Comparison of ENCODE assay signal across 8 cellular contexts in the genomic region with DNA sequence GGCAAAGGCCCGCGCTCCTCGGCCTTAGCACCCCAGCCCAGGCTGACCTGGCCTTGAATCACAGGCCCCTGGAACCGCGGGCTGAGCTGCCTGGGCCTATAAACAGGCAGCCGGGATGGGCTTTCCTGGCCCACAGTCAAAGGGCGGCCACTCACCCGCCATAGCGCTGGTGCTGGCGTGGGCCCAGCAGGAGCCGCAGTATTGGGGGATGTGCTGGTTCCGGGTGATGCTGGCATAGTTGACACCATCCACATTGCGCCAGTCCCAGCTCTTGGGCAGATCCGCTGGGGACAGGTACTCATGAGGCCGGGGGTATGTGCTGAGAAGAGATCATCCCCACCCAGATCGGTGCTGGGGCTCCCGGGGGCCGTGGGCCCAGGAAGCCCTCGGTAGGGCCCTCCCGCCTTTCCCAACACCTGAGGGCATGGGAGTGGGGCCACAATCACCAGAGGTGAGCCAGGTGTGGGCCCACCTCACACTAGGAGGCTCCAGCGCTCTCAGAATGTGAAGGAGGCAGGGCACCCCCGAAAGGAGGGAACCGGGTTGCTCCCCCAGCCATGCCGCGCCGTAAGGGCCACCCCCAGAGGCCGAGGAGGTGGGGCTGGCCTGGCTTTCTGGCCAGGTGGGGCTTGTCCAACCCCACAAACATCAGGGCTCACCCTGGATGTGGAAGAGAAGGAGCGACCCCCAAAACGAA. TPM values are rescaled to one million over a fixed set of nuclear protein-coding genes. Genes with fewer than 3 reads are reported as not detected.
DNase-seq lines count a peak whose midpoint lies in the region; ATAC-seq and TF ChIP-seq lines count a peak whose summit lies in the region.

No MANE protein-coding gene starts in this region.

- peak overlapping the region; percentile 92 for H3K9ac ChIP-seq in IMR-90 (ENCODE audit: low read depth, low read length)

- peak overlapping the region; percentile 83 for H4K5ac ChIP-seq in IMR-90 (ENCODE audit: low read depth, low read length)

- no peak for TF ChIP-seq RAD21 in IMR-90 (IDR thresholded peaks at IDR 0.05; ENCODE audit: low read length)

- ATAC-seq in IMR-90 (ENCODE audit: low read depth) (peak; percentile 8; the same call in 1 of the 2 replicates), memory B cell (ENCODE audit: low read depth) (no peak), aorta (ENCODE audit: low FRiP score) (peak; percentile 19)

- dilution Hi-C loops in IMR-90 (cut with HindIII; ENCODE audit: low sequenced_read_pairs, unreplicated experiment) = no loop called here

- H3K27ac Mint-ChIP-seq in memory B cell = peak overlapping the region; percentile 96

- peaks cover 10 to 35% of the 10 kb centered on the region in 2 experiments; a peak in 3 of 4 replicates for H3K79me1 ChIP-seq in IMR-90 (ENCODE audit: low read depth in 1 of 2, low read length in 2 of 2)

- no peaks in the 10 kb centered on the region; the same call in 1 of the 2 replicates for H4K20me1 ChIP-seq in IMR-90 (ENCODE audit: insufficient read depth, low read length)

- H3K4me1 ChIP-seq in IMR-90 (ENCODE audit: control insufficient read depth, insufficient read depth, low read length) (peaks cover 18% of the 10 kb centered on the region), aorta (ENCODE audit: control insufficient read depth in 1 of 2, insufficient read depth in 2 of 2, low read length in 2 of 2) (no peaks in the 10 kb centered on the region)

- peaks cover 52% of the 10 kb centered on the region for H3K4me1 Mint-ChIP-seq in memory B cell

- peak overlapping the region; percentile 85 for H2AK9ac ChIP-seq in IMR-90 (replicated peaks; ENCODE audit: low read depth, low read length, poor library complexity)

- H2AFZ ChIP-seq in IMR-90 (replicated peaks; ENCODE audit: low read length, poor library complexity) = peak overlapping the region; percentile 94

- no peak overlapping the region; the same call in 1 of the 2 replicates for H2BK20ac ChIP-seq in IMR-90 (ENCODE audit: low read depth, low read length)

- peak overlapping the region; percentile 76 for H3K14ac ChIP-seq in IMR-90 (replicated peaks; ENCODE audit: low read depth, low read length)

- in situ Hi-C loops in IMR-90 (cut with MboI; ENCODE audit: low sequenced_read_pairs) = no loop called here

- no TSS peak for BruUV-seq in IMR-90 (replicated peaks; lab: Mats Ljungman, UMichigan)

- H3K9me1 ChIP-seq in IMR-90 (ENCODE audit: insufficient read depth, low read length) = peaks cover 15% of the 10 kb centered on the region; the same call in 1 of the 2 replicates

- intact Hi-C loops in IMR-90 (cut with micrococcal nuclease) = no loop called here
- intact Hi-C loops in aorta (cut with DNase I) = no loop called here

- H3K27ac ChIP-seq in IMR-90 (ENCODE audit: insufficient read depth, low read length) = peak overlapping the region; percentile 33; the same call in 1 of the 2 replicates
- peak overlapping the region; percentile 60 to 62 for H3K27ac ChIP-seq in aorta (ENCODE audit: low read depth in 1 of 2, low read length in 2 of 2)

- peak overlapping the region; percentile 86 for H2AK5ac ChIP-seq in IMR-90 (ENCODE audit: low read depth, low read length)

- H3K36me3 Mint-ChIP-seq in memory B cell = peaks cover 27% of the 10 kb centered on the region

- no peak overlapping the region for H3K56ac ChIP-seq in IMR-90 (ENCODE audit: extremely low read depth, insufficient read depth, low read length)

- peak overlapping the region; percentile 89 for H3K4me2 ChIP-seq in IMR-90 (ENCODE audit: low read depth, low read length)

- H3K9me3 Mint-ChIP-seq in memory B cell = no peaks in the 10 kb centered on the region

- H3K36me3 ChIP-seq in IMR-90 (ENCODE audit: control insufficient read depth, insufficient read depth, low read length) (peaks cover 5% of the 10 kb centered on the region), aorta (ENCODE audit: control insufficient read depth in 1 of 2, insufficient read depth in 2 of 2, low read length in 1 of 2) (no peaks in the 10 kb centered on the region)

- H2BK120ac ChIP-seq in IMR-90 (ENCODE audit: low read depth, low read length) = peak overlapping the region; percentile 46

- H2BK15ac ChIP-seq in IMR-90 (ENCODE audit: low read depth, low read length) = no peak overlapping the region

- H3K27me3 ChIP-seq in IMR-90 (ENCODE audit: control insufficient read depth, insufficient read depth, low read length) (no peaks in the 10 kb centered on the region), aorta (ENCODE audit: control insufficient read depth in 1 of 2, insufficient read depth in 2 of 2, low read length in 1 of 2) (no peaks in the 10 kb centered on the region)

- H4K8ac ChIP-seq in IMR-90 (ENCODE audit: low read depth in 2 of 2, low read length in 2 of 2) = peak overlapping the region; percentile 86 to 99

- CTCF ChIA-PET in IMR-90 (lab: Yijun Ruan, JAX) = no interaction called here

- 83% methylated on average over 8 of the region's 29 CpGs; no CpG with 5 or more reads in 1 of the 2 experiments for WGBS in IMR-90 (ENCODE audit: extremely low coverage in 2 of 2, insufficient read length in 1 of 2), 2 experiments
- WGBS in aorta, 2 donors = 26 to 28% methylated on average over 29 of the region's 29 CpGs

- TF ChIP-seq CTCF in IMR-90 (conservative IDR thresholded peaks at IDR 0.05; ENCODE audit: low read depth, low read length) = no peak
- TF ChIP-seq CTCF in choroid plexus epithelial cell (conservative IDR thresholded peaks at IDR 0.05; ENCODE audit: low read depth, low read length) = no peak

- peak; percentile 66 for DNase-seq in AG20443 (ENCODE audit: low spot score)
- DNase-seq in IMR-90 = no peak
- DNase-seq in choroid plexus epithelial cell (ENCODE audit: low read depth) = no peak
- DNase-seq in memory B cell (ENCODE audit: low spot score in 2 of 2) = peak in 1 of 2 donors; percentile 30
- DNase-seq in aorta = peak; percentile 72 to 80
- DNase-seq in NCI-H2227 (lab: John Stamatoyannopoulos, UW; ENCODE audit: unreplicated experiment) = no peak
- DNase-seq in NCI-H2081 treated with DMSO at 0.1 percent for 48 hours (lab: John Stamatoyannopoulos, UW) = no peak
- no peak for DNase-seq in globus pallidus (ENCODE audit: low spot score)

- H3K23ac ChIP-seq in IMR-90 (ENCODE audit: low read depth, low read length) = peak overlapping the region; percentile 88

- peak overlapping the region; percentile 1 for H2BK5ac ChIP-seq in IMR-90 (ENCODE audit: low read depth, low read length, poor library complexity, severe bottlenecking)

- H3K9me3 ChIP-seq in IMR-90 (ENCODE audit: control insufficient read depth, insufficient read depth, low read length) = no peaks in the 10 kb centered on the region
- no peaks in the 10 kb centered on the region for H3K9me3 ChIP-seq in aorta (ENCODE audit: control insufficient read depth, low read length)

- peak overlapping the region; percentile 23 for H4K91ac ChIP-seq in IMR-90 (ENCODE audit: insufficient read depth, low read depth, low read length)

- POLR2A ChIA-PET in IMR-90 (lab: Charles Lee; ENCODE audit: unreplicated experiment) = no interaction called here

- H3K4me3 Mint-ChIP-seq in memory B cell = peak overlapping the region; percentile 93

- H3K27me3 Mint-ChIP-seq in memory B cell = no peaks in the 10 kb centered on the region

- H3K4me3 ChIP-seq in IMR-90 (ENCODE audit: insufficient read depth, low read depth, low read length) (peak overlapping the region; percentile 66), choroid plexus epithelial cell (ENCODE audit: low read depth, low read length) (peak overlapping the region; percentile 61), aorta (ENCODE audit: low read length in 2 of 2) (peak overlapping the region; percentile 79 to 82)

- H3K4ac ChIP-seq in IMR-90 (ENCODE audit: low read depth, low read length) = peak overlapping the region; percentile 81

- no peak overlapping the region; the same call in 1 of the 2 replicates for H3K18ac ChIP-seq in IMR-90 (ENCODE audit: low read depth, low read length)

- TF ChIP-seq POLR2A in IMR-90 (IDR thresholded peaks at IDR 0.05; ENCODE audit: low read depth, low read length) = no peak

RNA-seq across cellular contexts. Expression of a gene that starts 0.7 kb away (rescaled TPM):
- total RNA-seq in IMR-90 (2012; rRNA removed) (43.6 and 46.1 TPM in 2 replicates), aorta (100 to 1,000 TPM; 183 to 241 TPM)
- polyA plus RNA-seq in IMR-90 (2012; rRNA removed) (82.8 and 88.5 TPM in 2 replicates), aorta (100 to 1,000 TPM; 299 to 350 TPM)
- 78.1 and 134 TPM in 2 replicates for polyA plus RNA-seq in IMR-90 (2012; cell fraction: cytosol; rRNA removed)
- 37.6 and 39.3 TPM in 2 replicates for polyA plus RNA-seq in IMR-90 (2012; cell fraction: nucleus; rRNA removed; ENCODE audit: low replicate concordance)

RNA-seq across cellular contexts. Expression of a gene that starts 12.9 kb away (rescaled TPM):
- total RNA-seq in IMR-90 (2012; rRNA removed) = not detected in 2 replicates
- not detected in 2 replicates for polyA plus RNA-seq in IMR-90 (2012; rRNA removed)
- polyA plus RNA-seq in IMR-90 (2012; cell fraction: cytosol; rRNA removed) = not detected in 2 replicates
- 0.02 TPM in 1 of 2 replicates, not detected in the other for polyA plus RNA-seq in IMR-90 (2012; cell fraction: nucleus; rRNA removed; ENCODE audit: low replicate concordance)
- 1 to 10 TPM in 1 of 2 donors, under 1 TPM in 1; 0.15 to 2.1 TPM for total RNA-seq in aorta
- not detected for polyA plus RNA-seq in aorta

RNA-seq across cellular contexts. Expression of a gene that starts 25.3 kb away (rescaled TPM):
- total RNA-seq in IMR-90 (2012; rRNA removed) = 82.2 and 94.1 TPM in 2 replicates
- polyA plus RNA-seq in IMR-90 (2012; rRNA removed) = 85.7 and 88.9 TPM in 2 replicates
- polyA plus RNA-seq in IMR-90 (2012; cell fraction: cytosol; rRNA removed) = 41.7 and 69.9 TPM in 2 replicates
- 137 and 278 TPM in 2 replicates for polyA plus RNA-seq in IMR-90 (2012; cell fraction: nucleus; rRNA removed; ENCODE audit: low replicate concordance)
- 10 to 100 TPM; 40.5 to 50.1 TPM for total RNA-seq in aorta
- 10 to 100 TPM; 22.7 to 53.9 TPM for polyA plus RNA-seq in aorta

RNA-seq across cellular contexts. Expression of a gene that starts 25.8 kb away (rescaled TPM):
- 3.8 and 12.2 TPM in 2 replicates for total RNA-seq in IMR-90 (2012; rRNA removed)
- 34.5 and 42.6 TPM in 2 replicates for polyA plus RNA-seq in IMR-90 (2012; rRNA removed)
- polyA plus RNA-seq in IMR-90 (2012; cell fraction: cytosol; rRNA removed) = 9.0 and 19.1 TPM in 2 replicates
- polyA plus RNA-seq in IMR-90 (2012; cell fraction: nucleus; rRNA removed; ENCODE audit: low replicate concordance) = 1.8 and 10.5 TPM in 2 replicates
- 10 to 100 TPM; 48.2 to 50.1 TPM for total RNA-seq in aorta
- polyA plus RNA-seq in aorta = 100 to 1,000 TPM in 1 of 2 donors, 10 to 100 TPM in 1; 51.5 to 110 TPM

RNA-seq across cellular contexts. Expression of a gene that starts 36.3 kb away (rescaled TPM):
- 41.9 and 80.8 TPM in 2 replicates for total RNA-seq in IMR-90 (2012; rRNA removed)
- polyA plus RNA-seq in IMR-90 (2012; rRNA removed) = 18.0 and 24.8 TPM in 2 replicates
- polyA plus RNA-seq in IMR-90 (2012; cell fraction: cytosol; rRNA removed) = 3.3 and 4.8 TPM in 2 replicates
- polyA plus RNA-seq in IMR-90 (2012; cell fraction: nucleus; rRNA removed; ENCODE audit: low replicate concordance) = 1.4 and 8.0 TPM in 2 replicates
- total RNA-seq in aorta = 10 to 100 TPM; 24.0 to 33.1 TPM
- 10 to 100 TPM; 19.5 to 44.2 TPM for polyA plus RNA-seq in aorta

Comparison
In these comparisons a context has a peak if more than half of its experiments do, and no peak if none do; other contexts are left out.
1. DNase-seq: peak in AG20443 (single experiment) and aorta (2 of 2); none in IMR-90 (single experiment), choroid plexus epithelial cell (single experiment), NCI-H2227 (single experiment), NCI-H2081 treated with DMSO at 0.1 percent for 48 hours (single experiment) and globus pallidus (single experiment).
2. Peak in every context shown above with its lines, with median percentiles within 50 percentile points of each other: H3K4me3 ChIP-seq.